In the genomic region with DNA sequence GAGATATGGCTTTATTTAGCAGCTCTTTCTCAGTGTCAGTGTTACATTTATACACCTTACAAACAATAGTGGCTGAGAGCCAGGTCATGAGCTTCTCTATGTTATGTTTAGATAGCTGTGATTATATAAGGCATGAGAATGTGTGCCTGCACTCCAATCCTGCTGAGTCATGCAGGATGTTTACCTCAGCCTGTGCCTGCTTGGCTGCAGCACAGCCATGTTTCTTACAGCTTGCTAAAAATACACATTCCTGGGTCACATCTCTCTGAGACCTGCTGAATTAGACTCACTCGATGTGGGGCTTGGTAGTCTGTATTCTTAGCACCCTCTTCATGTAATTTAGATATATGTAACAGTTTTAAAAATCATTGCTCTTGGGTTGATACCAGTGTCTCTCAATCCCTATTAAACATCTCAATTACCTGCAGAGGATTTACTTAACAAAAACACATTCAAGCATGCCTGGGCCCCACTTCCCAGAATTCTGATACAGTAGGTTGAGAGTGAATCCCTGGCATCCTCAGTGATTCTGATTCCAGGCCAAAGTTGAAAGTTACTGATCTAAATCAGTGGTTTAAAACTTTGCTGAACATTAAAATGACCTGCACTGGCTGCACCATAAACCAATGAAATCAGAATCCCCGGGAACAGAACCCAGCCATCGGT, we compare ENCODE assay signal across 1 cellular context.
A peak's percentile ranks its signal among the peaks of the same experiment; 100 is the strongest.
TF ChIP-seq lines count a peak whose summit lies in the region.

No MANE protein-coding gene starts in this region.

TF ChIP-seq in K562, 482 proteins besides CTCF, POLR2A, EP300 and RAD21 (continued from another document and continues in another):
- TF ChIP-seq, protein P1, sequence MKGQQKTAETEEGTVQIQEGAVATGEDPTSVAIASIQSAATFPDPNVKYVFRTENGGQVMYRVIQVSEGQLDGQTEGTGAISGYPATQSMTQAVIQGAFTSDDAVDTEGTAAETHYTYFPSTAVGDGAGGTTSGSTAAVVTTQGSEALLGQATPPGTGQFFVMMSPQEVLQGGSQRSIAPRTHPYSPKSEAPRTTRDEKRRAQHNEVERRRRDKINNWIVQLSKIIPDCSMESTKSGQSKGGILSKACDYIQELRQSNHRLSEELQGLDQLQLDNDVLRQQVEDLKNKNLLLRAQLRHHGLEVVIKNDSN (CRISPR knock-in tag; IDR thresholded peaks at IDR 0.05): no peak
- TF ChIP-seq ZNF121 (CRISPR knock-in tag; conservative IDR thresholded peaks at IDR 0.05): no peak
- TF ChIP-seq RBBP5 (IDR thresholded peaks at IDR 0.05; ENCODE audit: borderline replicate concordance, insufficient read depth, low read length, poor library complexity, severe bottlenecking): no peak
- no peak for TF ChIP-seq PHF20 (IDR thresholded peaks at IDR 0.05; ENCODE audit: partially characterized antibody)
- no peak for TF ChIP-seq MCM2 (IDR thresholded peaks at IDR 0.05; ENCODE audit: low read depth)
- TF ChIP-seq ARID4B (CRISPR knock-in tag; IDR thresholded peaks at IDR 0.05): no peak
- no peak for TF ChIP-seq HNRNPUL1 (IDR thresholded peaks at IDR 0.05; ENCODE audit: low read length)
- no peak for TF ChIP-seq STAT6 (CRISPR knock-in tag; IDR thresholded peaks at IDR 0.05)
- peak; percentile 37; the same call in 1 of the 2 replicates for TF ChIP-seq TEAD4 (IDR thresholded peaks at IDR 0.05; ENCODE audit: low read length)
- no peak for TF ChIP-seq TEAD4 (CRISPR knock-in tag; IDR thresholded peaks at IDR 0.05; ENCODE audit: borderline replicate concordance)
- TF ChIP-seq POLR2B (IDR thresholded peaks at IDR 0.05; ENCODE audit: low read depth, partially characterized antibody): no peak
- no peak for TF ChIP-seq MTA1 (IDR thresholded peaks at IDR 0.05; ENCODE audit: borderline replicate concordance)
- no peak for TF ChIP-seq STAT5A (IDR thresholded peaks at IDR 0.05; ENCODE audit: borderline replicate concordance, low read length)
- TF ChIP-seq NEUROD1 (IDR thresholded peaks at IDR 0.05; ENCODE audit: borderline replicate concordance, low read depth, low read length, partially characterized antibody): no peak
- TF ChIP-seq, protein P2, sequence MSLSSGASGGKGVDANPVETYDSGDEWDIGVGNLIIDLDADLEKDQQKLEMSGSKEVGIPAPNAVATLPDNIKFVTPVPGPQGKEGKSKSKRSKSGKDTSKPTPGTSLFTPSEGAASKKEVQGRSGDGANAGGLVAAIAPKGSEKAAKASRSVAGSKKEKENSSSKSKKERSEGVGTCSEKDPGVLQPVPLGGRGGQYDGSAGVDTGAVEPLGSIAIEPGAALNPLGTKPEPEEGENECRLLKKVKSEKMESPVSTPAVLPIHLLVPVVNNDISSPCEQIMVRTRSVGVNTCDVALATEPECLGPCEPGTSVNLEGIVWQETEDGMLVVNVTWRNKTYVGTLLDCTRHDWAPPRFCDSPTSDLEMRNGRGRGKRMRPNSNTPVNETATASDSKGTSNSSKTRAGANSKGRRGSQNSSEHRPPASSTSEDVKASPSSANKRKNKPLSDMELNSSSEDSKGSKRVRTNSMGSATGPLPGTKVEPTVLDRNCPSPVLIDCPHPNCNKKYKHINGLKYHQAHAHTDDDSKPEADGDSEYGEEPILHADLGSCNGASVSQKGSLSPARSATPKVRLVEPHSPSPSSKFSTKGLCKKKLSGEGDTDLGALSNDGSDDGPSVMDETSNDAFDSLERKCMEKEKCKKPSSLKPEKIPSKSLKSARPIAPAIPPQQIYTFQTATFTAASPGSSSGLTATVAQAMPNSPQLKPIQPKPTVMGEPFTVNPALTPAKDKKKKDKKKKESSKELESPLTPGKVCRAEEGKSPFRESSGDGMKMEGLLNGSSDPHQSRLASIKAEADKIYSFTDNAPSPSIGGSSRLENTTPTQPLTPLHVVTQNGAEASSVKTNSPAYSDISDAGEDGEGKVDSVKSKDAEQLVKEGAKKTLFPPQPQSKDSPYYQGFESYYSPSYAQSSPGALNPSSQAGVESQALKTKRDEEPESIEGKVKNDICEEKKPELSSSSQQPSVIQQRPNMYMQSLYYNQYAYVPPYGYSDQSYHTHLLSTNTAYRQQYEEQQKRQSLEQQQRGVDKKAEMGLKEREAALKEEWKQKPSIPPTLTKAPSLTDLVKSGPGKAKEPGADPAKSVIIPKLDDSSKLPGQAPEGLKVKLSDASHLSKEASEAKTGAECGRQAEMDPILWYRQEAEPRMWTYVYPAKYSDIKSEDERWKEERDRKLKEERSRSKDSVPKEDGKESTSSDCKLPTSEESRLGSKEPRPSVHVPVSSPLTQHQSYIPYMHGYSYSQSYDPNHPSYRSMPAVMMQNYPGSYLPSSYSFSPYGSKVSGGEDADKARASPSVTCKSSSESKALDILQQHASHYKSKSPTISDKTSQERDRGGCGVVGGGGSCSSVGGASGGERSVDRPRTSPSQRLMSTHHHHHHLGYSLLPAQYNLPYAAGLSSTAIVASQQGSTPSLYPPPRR (CRISPR knock-in tag; IDR thresholded peaks at IDR 0.05; ENCODE audit: borderline replicate concordance): no peak
- TF ChIP-seq ZNF740 (CRISPR knock-in tag; IDR thresholded peaks at IDR 0.05): no peak
- TF ChIP-seq ZNF740 (tag; IDR thresholded peaks at IDR 0.05): peak in 1 of 2 experiments; percentile 89; a peak in 2 of 4 replicates
- TF ChIP-seq ZNF318 (IDR thresholded peaks at IDR 0.05; ENCODE audit: borderline replicate concordance in 1 of 2, low read depth in 1 of 2): no peak
- TF ChIP-seq SMARCB1 (IDR thresholded peaks at IDR 0.05; ENCODE audit: insufficient read length, low read depth): no peak
- no peak for TF ChIP-seq NR1H2 (CRISPR knock-in tag; IDR thresholded peaks at IDR 0.05)
- TF ChIP-seq KHSRP (IDR thresholded peaks at IDR 0.05): no peak
- TF ChIP-seq ZBTB8A (IDR thresholded peaks at IDR 0.05; ENCODE audit: partially characterized antibody): no peak
- TF ChIP-seq GABPA (tag; conservative IDR thresholded peaks at IDR 0.05; ENCODE audit: low read depth): peak; percentile 72
